In genomic region chr6:28140616-28141015, GRCh38 we compare ENCODE assay signal across 1 cellular context.
TF ChIP-seq lines count a peak whose summit lies in the region.

No MANE protein-coding gene starts in this region.

TF ChIP-seq in IMR-90, 13 proteins besides CTCF, POLR2A, EP300 and RAD21:
- TF ChIP-seq SMC3 (IDR thresholded peaks at IDR 0.05; ENCODE audit: low read depth, low read length) (no peak), BHLHE40 (IDR thresholded peaks at IDR 0.05; ENCODE audit: low read depth, low read length) (no peak), MXI1 (IDR thresholded peaks at IDR 0.05; ENCODE audit: borderline replicate concordance, low read depth, low read length) (no peak), RFX5 (IDR thresholded peaks at IDR 0.05; ENCODE audit: low read depth, low read length) (no peak), CHD1 (IDR thresholded peaks at IDR 0.05; ENCODE audit: low read depth, low read length) (no peak), RCOR1 (IDR thresholded peaks at IDR 0.05; ENCODE audit: insufficient replicate concordance, low read length) (no peak), CEBPB (IDR thresholded peaks at IDR 0.05; ENCODE audit: low read depth, low read length) (no peak), FOS (IDR thresholded peaks at IDR 0.05; ENCODE audit: low read depth, low read length) (no peak), MAFK (IDR thresholded peaks at IDR 0.05; ENCODE audit: low read depth, low read length) (no peak), USF2 (IDR thresholded peaks at IDR 0.05; ENCODE audit: low read depth, low read length) (no peak), NFE2L2 (IDR thresholded peaks at IDR 0.05; ENCODE audit: low read depth, low read length) (no peak), MAZ (IDR thresholded peaks at IDR 0.05; ENCODE audit: borderline replicate concordance, low read depth, low read length) (no peak)
- TF ChIP-seq, protein P1, sequence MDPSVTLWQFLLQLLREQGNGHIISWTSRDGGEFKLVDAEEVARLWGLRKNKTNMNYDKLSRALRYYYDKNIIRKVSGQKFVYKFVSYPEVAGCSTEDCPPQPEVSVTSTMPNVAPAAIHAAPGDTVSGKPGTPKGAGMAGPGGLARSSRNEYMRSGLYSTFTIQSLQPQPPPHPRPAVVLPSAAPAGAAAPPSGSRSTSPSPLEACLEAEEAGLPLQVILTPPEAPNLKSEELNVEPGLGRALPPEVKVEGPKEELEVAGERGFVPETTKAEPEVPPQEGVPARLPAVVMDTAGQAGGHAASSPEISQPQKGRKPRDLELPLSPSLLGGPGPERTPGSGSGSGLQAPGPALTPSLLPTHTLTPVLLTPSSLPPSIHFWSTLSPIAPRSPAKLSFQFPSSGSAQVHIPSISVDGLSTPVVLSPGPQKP (IDR thresholded peaks at IDR 0.05; ENCODE audit: borderline replicate concordance, low read depth, low read length): no peak
TF ChIP-seq in IMR-90: peak in this region for 0.
